19 cellular contexts compared by ENCODE assay signal in the genomic region with DNA sequence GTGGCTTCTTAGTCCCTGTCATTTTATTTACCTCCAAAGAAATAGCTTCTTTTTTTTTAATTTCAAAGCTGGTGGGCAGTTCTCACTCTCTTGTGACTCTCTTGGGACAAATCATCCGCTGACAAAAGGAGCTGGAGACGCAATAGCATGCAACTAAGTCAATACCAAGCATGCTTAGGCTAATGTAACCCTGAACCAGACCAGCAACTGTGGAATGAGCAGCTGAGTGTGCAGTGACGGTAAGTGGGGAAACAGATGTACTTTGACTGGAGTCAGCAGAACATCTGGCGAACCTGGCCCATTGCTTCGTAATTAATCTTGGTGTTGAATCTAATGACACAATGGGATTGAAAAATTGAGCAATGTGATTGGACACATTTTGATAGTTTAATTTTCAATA.
"Had no signal": no experiment of that assay in that cellular context is flagged by ENCODE, and none has a peak within 500 bp of the region (broad histone marks: within the 10 kb centered on the region; RNA-seq: fewer than 3 reads in every experiment).

No MANE protein-coding gene starts in this region.

- H3K27ac ChIP-seq: body of pancreas, pancreas, tibial artery, vagina had no signal

- H3K27me3 ChIP-seq: body of pancreas, pancreas, tibial artery, vagina had no signal

- H3K36me3 ChIP-seq: pancreas, tibial artery, vagina had no signal

- FAIRE-seq: colon, pancreas had no signal

- H3K4me1 ChIP-seq: body of pancreas, pancreas, tibial artery, vagina had no signal

- H3K4me3 ChIP-seq: body of pancreas, pancreas, tibial artery, vagina had no signal

- DNase-seq: activated CD4-positive, alpha-beta T cell treated with anti-CD3 and anti-CD28 coated beads for 4 hours; activated CD8-positive, alpha-beta T cell treated with anti-CD3 and anti-CD28 coated beads for 36 hours; activated effector memory CD4-positive, alpha-beta T cell treated with anti-CD3 and anti-CD28 coated beads, Interleukin-2, amount 50 U/mL, for 16 hours; activated T-cell treated with anti-CD3 and anti-CD28 coated beads, Interleukin-2, amount 50 U/mL, for 48 hours; amygdala; caudate nucleus; foreskin melanocyte; head of caudate nucleus; immature natural killer cell; left cardiac atrium; naive B cell; pancreas; stimulated activated CD4-positive, alpha-beta T cell treated with anti-CD3 and anti-CD28 coated beads, Interleukin-2, amount 100 ng/mL, for 48 hours; stimulated activated naive B cell treated with anti-CD40 and anti-IgM and Interleukin-4, amounts not matched to agents 10 μg/mL and 1 μg/mL and 100 μg/mL, for 72 hours; T-helper 17 cell; tibial artery had no signal

- H3K9me3 ChIP-seq: body of pancreas, pancreas, tibial artery, vagina had no signal
